ENCODE assay signal across 15 cellular contexts in genomic region chr1:201283836-201284553, GRCh38. TPM values are rescaled to one million over a fixed set of nuclear protein-coding genes. Genes with fewer than 3 reads are reported as not detected.
DNase-seq lines count a peak whose midpoint lies in the region; ATAC-seq and TF ChIP-seq lines count a peak whose summit lies in the region.
"Had no signal": no experiment of that assay in that cellular context is flagged by ENCODE, and none has a peak within 500 bp of the region (broad histone marks: within the 10 kb centered on the region; RNA-seq: fewer than 3 reads in every experiment).

No MANE protein-coding gene starts in this region.

- H3K4me3 ChIP-seq in PC-3 (ENCODE audit: low read length) (peak overlapping the region; percentile 79), osteoblast (ENCODE audit: insufficient read depth, low read length) (peak overlapping the region; percentile 63), thymus (ENCODE audit: low read length) (peak overlapping the region; percentile 21), right lobe of liver (no peak overlapping the region)

- intact Hi-C loops in PC-3 (cut with micrococcal nuclease) (loop anchor here (1.0 kb wide), 5 partner anchors 9 to 62 kb away; no protein-coding TSS in a partner anchor), right lobe of liver (cut with DNase I) (no loop called here)

- POLR2A ChIA-PET in PC-3 (lab: Charles Lee; ENCODE audit: unreplicated experiment), result interaction anchor here (1.0 to 2.9 kb wide), 6 partner anchors 9 to 113 kb away, joined by 3 to 20 read pairs (median 7); no protein-coding TSS in a partner anchor

- WGBS in thymus, result 39% methylated on average over 53 of the region's 53 CpGs
- 32% methylated on average over 26 of the region's 53 CpGs for WGBS in right lobe of liver (ENCODE audit: insufficient coverage, low coverage, low lambda C conversion rate, missing lambda C conversion rate)

- peak; percentile 21 for ATAC-seq in PC-3
- no peak for ATAC-seq in right lobe of liver
- ATAC-seq: HCT116 had no signal

- H3K4me2 ChIP-seq in PC-3 (ENCODE audit: low read length) (peak overlapping the region; percentile 89), osteoblast (ENCODE audit: insufficient read depth, low read length) (peak overlapping the region; percentile 84)

- TF ChIP-seq POLR2A in right lobe of liver (IDR thresholded peaks at IDR 0.05), result no peak

- H3K9me2 ChIP-seq in PC-3 (replicated peaks; ENCODE audit: low read length), result no peaks in the 10 kb centered on the region

- H3K36me3 ChIP-seq in PC-3 (ENCODE audit: low read depth, low read length), result peaks cover 27% of the 10 kb centered on the region
- H3K36me3 ChIP-seq in osteoblast (ENCODE audit: insufficient read depth, low read length), result no peaks in the 10 kb centered on the region
- no peaks in the 10 kb centered on the region for H3K36me3 ChIP-seq in thymus (ENCODE audit: control insufficient read depth, insufficient read depth)
- H3K36me3 ChIP-seq in right lobe of liver, result no peaks in the 10 kb centered on the region
- H3K36me3 ChIP-seq: brain microvascular endothelial cell had no signal

- peaks cover 2% of the 10 kb centered on the region for H3F3A ChIP-seq in PC-3 (ENCODE audit: low read length, unreplicated experiment)

- DNase-seq in PC-3 (peak; percentile 63), epithelial cell of prostate (ENCODE audit: low read depth, low spot score) (no peak), osteoblast (ENCODE audit: insufficient read length, low spot score, missing footprints) (no peak), right lobe of liver (no peak), foreskin melanocyte (no peak), SW 1271 (lab: John Stamatoyannopoulos, UW) (no peak)
- DNase-seq: activated CD4-positive, alpha-beta T cell treated with anti-CD3 and anti-CD28 coated beads for 4 hours; brain microvascular endothelial cell; CD4-positive, alpha-beta T cell; DND-41; NCI-H1092 had no signal

- H3K27me3 ChIP-seq in PC-3 (ENCODE audit: low read length), result no peaks in the 10 kb centered on the region
- no peaks in the 10 kb centered on the region for H3K27me3 ChIP-seq in osteoblast (ENCODE audit: insufficient read depth, low read length)
- H3K27me3 ChIP-seq in thymus (ENCODE audit: control insufficient read depth, insufficient read depth), result peaks cover 26% of the 10 kb centered on the region
- H3K27me3 ChIP-seq in right lobe of liver, result peaks cover 0 to 10% of the 10 kb centered on the region in 2 donors

- H3K79me2 ChIP-seq in PC-3 (ENCODE audit: low read length), result peaks cover 71% of the 10 kb centered on the region
- H3K79me2 ChIP-seq in osteoblast (ENCODE audit: insufficient read depth, low read length), result no peaks in the 10 kb centered on the region

- CTCF ChIA-PET in PC-3 (lab: Charles Lee), result interaction anchor here (1.5 to 3.2 kb wide), 3 partner anchors 24 to 64 kb away, joined by 4 to 14 read pairs (median 9); no protein-coding TSS in a partner anchor

- peaks cover 55% of the 10 kb centered on the region for H4K20me1 ChIP-seq in PC-3 (ENCODE audit: low read length)
- no peaks in the 10 kb centered on the region for H4K20me1 ChIP-seq in osteoblast (ENCODE audit: insufficient read depth, low read length)

- H3K9ac ChIP-seq in PC-3 (ENCODE audit: low read length), result peak overlapping the region; percentile 87

- H2AFZ ChIP-seq in PC-3 (ENCODE audit: low read length) (peak overlapping the region; percentile 22), osteoblast (ENCODE audit: low read length) (peak overlapping the region; percentile 90)

- TF ChIP-seq CTCF in PC-3 (conservative IDR thresholded peaks at IDR 0.05; ENCODE audit: low read depth, low read length) (no peak), osteoblast (IDR thresholded peaks at IDR 0.05; ENCODE audit: extremely low read depth, low read depth, low read length) (no peak), right lobe of liver (IDR thresholded peaks at IDR 0.05) (no peak)

- BruUV-seq in PC-3 (replicated peaks; lab: Mats Ljungman, UMichigan), result TSS peak; percentile 67

- H3K4me1 ChIP-seq in PC-3 (ENCODE audit: insufficient read depth, low read length) (peaks cover 68% of the 10 kb centered on the region), osteoblast (ENCODE audit: insufficient read depth, low read length) (peaks cover 6% of the 10 kb centered on the region), thymus (ENCODE audit: control insufficient read depth, insufficient read depth, low read length) (no peaks in the 10 kb centered on the region), right lobe of liver (no peaks in the 10 kb centered on the region)

- no peaks in the 10 kb centered on the region for H3K9me3 ChIP-seq in PC-3 (ENCODE audit: low read length)
- no peaks in the 10 kb centered on the region for H3K9me3 ChIP-seq in osteoblast (ENCODE audit: low read depth, low read length)
- no peaks in the 10 kb centered on the region for H3K9me3 ChIP-seq in thymus (ENCODE audit: control insufficient read depth)
- no peaks in the 10 kb centered on the region for H3K9me3 ChIP-seq in right lobe of liver

- H3K27ac ChIP-seq in PC-3 (ENCODE audit: low read length), result peak overlapping the region; percentile 74
- peak overlapping the region; percentile 93 for H3K27ac ChIP-seq in epithelial cell of prostate
- H3K27ac ChIP-seq in osteoblast (ENCODE audit: low read depth, low read length), result no peak overlapping the region
- peak overlapping the region; percentile 78 for H3K27ac ChIP-seq in thymus (ENCODE audit: low read depth)
- H3K27ac ChIP-seq in right lobe of liver, result no peak overlapping the region
- H3K27ac ChIP-seq: brain microvascular endothelial cell had no signal

RNA-seq across cellular contexts. Expression of gene PKP1, which starts 0.7 kb away (rescaled TPM):
- 211 and 259 TPM in 2 replicates for total RNA-seq in PC-3 (2014; rRNA removed)
- total RNA-seq in osteoblast, result under 0.01 TPM in 2 replicates
- polyA plus RNA-seq in thymus, result 20.0 TPM
- not detected for total RNA-seq in right lobe of liver
- total RNA-seq: CD4-positive, alpha-beta T cell; progenitor cell of endocrine pancreas had no signal
- polyA plus RNA-seq: IgD-negative memory B cell had no signal

Comparison
In these comparisons a context has a peak if more than half of its experiments do, and no peak if none do; other contexts are left out.
1. H3K27ac ChIP-seq: peak in PC-3 (single experiment), epithelial cell of prostate (single experiment) and thymus (single experiment); none in osteoblast (single experiment) and right lobe of liver (0 of 3).
2. H3K4me3 ChIP-seq: peak in PC-3 (single experiment), osteoblast (single experiment) and thymus (single experiment); none in right lobe of liver (0 of 3).
3. RNA of gene PKP1, which starts 0.7 kb away (total RNA-seq): 211 to 259 TPM in PC-3; not detected in right lobe of liver and under 0.01 TPM in osteoblast; every median in the first group is over 100 times any median in the second.